In genomic region chrX:65667157-65667502, GRCh38 we compare ENCODE assay signal across 8 cellular contexts. TPM values are rescaled to one million over a fixed set of nuclear protein-coding genes. Genes with fewer than 3 reads are reported as not detected.
A peak's percentile ranks its signal among the peaks of the same experiment; 100 is the strongest.
DNase-seq lines count a peak whose midpoint lies in the region; ATAC-seq and TF ChIP-seq lines count a peak whose summit lies in the region.

No MANE protein-coding gene starts in this region.

- H3K4me3 ChIP-seq in Peyer's patch (peak overlapping the region; percentile 29 to 69 (median 65)), iPS-20b (ENCODE audit: low read length) (no peak overlapping the region; the same call in 1 of the 2 replicates), tibial artery (peak overlapping the region; percentile 82 to 90)

- H3K27me3 Mint-ChIP-seq in activated T-cell treated with anti-CD3 and anti-CD28 coated beads, Interleukin-2, amount 50 U/mL, for 4 hours (ENCODE audit: low read depth): no peaks in the 10 kb centered on the region

- peaks cover 0 to 9% (median 0%) of the 10 kb centered on the region in 4 donors for H3K4me1 ChIP-seq in Peyer's patch
- peaks cover 3% of the 10 kb centered on the region; the same call in 1 of the 2 replicates for H3K4me1 ChIP-seq in iPS-20b (ENCODE audit: insufficient read depth, low read length)
- peaks cover 0 to 29% (median 3%) of the 10 kb centered on the region in 4 donors for H3K4me1 ChIP-seq in tibial artery

- intact Hi-C loops in tibial artery (cut with DNase I; ENCODE audit: low total_unique reads): no loop called here

- no peak for DNase-seq in activated T-cell treated with anti-CD3 and anti-CD28 coated beads, Interleukin-2, amount 50 U/mL, for 4 hours
- DNase-seq in activated T-cell treated with anti-CD3 and anti-CD28 coated beads, Interleukin-2, amount 50 U/mL, for 48 hours: no peak
- DNase-seq in Peyer's patch: no peak
- DNase-seq in tibial artery: no peak
- DNase-seq in NCI-H1092 treated with DMSO at 0.1 percent for 48 hours (lab: John Stamatoyannopoulos, UW): no peak
- DNase-seq in NCI-H1417 (lab: John Stamatoyannopoulos, UW): no peak
- DNase-seq in central memory CD4-positive, alpha-beta T cell: no peak

- H3K4me1 Mint-ChIP-seq in activated T-cell treated with anti-CD3 and anti-CD28 coated beads, Interleukin-2, amount 50 U/mL, for 4 hours (ENCODE audit: low read depth): peaks cover 22% of the 10 kb centered on the region

- peak overlapping the region; percentile 89 to 92 (median 92) for H3K27ac ChIP-seq in Peyer's patch
- no peak overlapping the region for H3K27ac ChIP-seq in iPS-20b (ENCODE audit: low read length)
- H3K27ac ChIP-seq in tibial artery: peak overlapping the region; percentile 97 to 99

- H3K9ac ChIP-seq in iPS-20b (ENCODE audit: low read depth, low read length): 0 out of 2 replicates have a peak overlapping the region, but pooled peaks have one; percentile 21

- no peak for TF ChIP-seq POLR2A in Peyer's patch (IDR thresholded peaks at IDR 0.05)

- H3K27me3 ChIP-seq in Peyer's patch (no peaks in the 10 kb centered on the region), iPS-20b (ENCODE audit: insufficient read depth, low read length) (no peaks in the 10 kb centered on the region), tibial artery (no peaks in the 10 kb centered on the region)

- peaks cover 18% of the 10 kb centered on the region for H3K36me3 Mint-ChIP-seq in activated T-cell treated with anti-CD3 and anti-CD28 coated beads, Interleukin-2, amount 50 U/mL, for 4 hours (ENCODE audit: insufficient read depth)

- peak overlapping the region; percentile 80 for H3K4me3 Mint-ChIP-seq in activated T-cell treated with anti-CD3 and anti-CD28 coated beads, Interleukin-2, amount 50 U/mL, for 4 hours

- ATAC-seq in activated T-cell treated with anti-CD3 and anti-CD28 coated beads, Interleukin-2, amount 50 U/mL, for 4 hours: peak in 1 of 2 donors; percentile 24

- H3K36me3 ChIP-seq in Peyer's patch: no peaks in the 10 kb centered on the region
- no peaks in the 10 kb centered on the region for H3K36me3 ChIP-seq in iPS-20b (ENCODE audit: insufficient read depth, low read depth, low read length)
- H3K36me3 ChIP-seq in tibial artery: no peaks in the 10 kb centered on the region

- no peaks in the 10 kb centered on the region for H3K9me3 ChIP-seq in Peyer's patch
- no peaks in the 10 kb centered on the region for H3K9me3 ChIP-seq in iPS-20b (ENCODE audit: insufficient read depth, low read depth, low read length)
- no peaks in the 10 kb centered on the region for H3K9me3 ChIP-seq in tibial artery

- H3K9me3 Mint-ChIP-seq in activated T-cell treated with anti-CD3 and anti-CD28 coated beads, Interleukin-2, amount 50 U/mL, for 4 hours: no peaks in the 10 kb centered on the region

- TF ChIP-seq CTCF in Peyer's patch (IDR thresholded peaks at IDR 0.05): no peak
- no peak for TF ChIP-seq CTCF in tibial artery (IDR thresholded peaks at IDR 0.05)

RNA-seq across cellular contexts. Expression of gene MSN, which starts 0.3 kb away (rescaled TPM):
- 100 to 1,000 TPM; 403 to 452 (median 429) TPM for total RNA-seq in activated T-cell treated with anti-CD3 and anti-CD28 coated beads, Interleukin-2, amount 50 U/mL, for 4 hours
- total RNA-seq in Peyer's patch: 100 to 1,000 TPM in 1 of 4 donors, 10 to 100 TPM in 3; 22.4 to 126 (median 33.4) TPM
